In genomic region chr20:49825521-49826033, GRCh38 we compare ENCODE assay signal across 14 cellular contexts. TPM values are rescaled to one million over a fixed set of nuclear protein-coding genes. Genes with fewer than 3 reads are reported as not detected.
DNase-seq lines count a peak whose midpoint lies in the region; ATAC-seq and TF ChIP-seq lines count a peak whose summit lies in the region.
"Had no signal": no experiment of that assay in that cellular context is flagged by ENCODE, and none has a peak within 500 bp of the region (broad histone marks: within the 10 kb centered on the region; RNA-seq: fewer than 3 reads in every experiment).

No MANE protein-coding gene starts in this region.

- H3K4me3 ChIP-seq in right lobe of liver = peak overlapping the region in 1 of 3 donors; percentile 26
- no peak overlapping the region for H3K4me3 ChIP-seq in thyroid gland (replicated peaks in 1 of 3)
- H3K4me3 ChIP-seq: suprapubic skin had no signal

- DNase-seq in NCI-H1417 (lab: John Stamatoyannopoulos, UW) (peak; percentile 7 to 36 (median 23)), NCI-H1417 treated with DMSO at 0.1 percent for 48 hours (lab: John Stamatoyannopoulos, UW) (no peak), SHP77 treated with DMSO at 0.1 percent for 48 hours (lab: John Stamatoyannopoulos, UW) (peak; percentile 71), right lobe of liver (peak; percentile 60 to 88 (median 75)), thyroid gland (peak; percentile 88 to 90), NCI-H2171 treated with DMSO at 0.1 percent for 48 hours (lab: John Stamatoyannopoulos, UW) (no peak), RPMI8226 (no peak), AML-193 (lab: John Stamatoyannopoulos, UW) (no peak)
- DNase-seq: activated CD4-positive, CD25-positive, alpha-beta regulatory T cell treated with anti-CD3 and anti-CD28 coated beads, Interleukin-2, amount 50 U/mL, for 72 hours; activated T-cell treated with anti-CD3 and anti-CD28 coated beads, Interleukin-2, amount 50 U/mL, for 1 hour; aorta; effector CD4-positive, alpha-beta T cell; NCI-H524 treated with DMSO at 0.1 percent for 48 hours had no signal

- H3K4me1 ChIP-seq in right lobe of liver (peaks cover 0 to 58% (median 10%) of the 10 kb centered on the region in 4 donors), thyroid gland (peaks cover 34 to 54% of the 10 kb centered on the region in 2 donors)
- H3K4me1 ChIP-seq: suprapubic skin had no signal

- H3K27ac ChIP-seq in right lobe of liver (peak overlapping the region; percentile 33 to 65 (median 35)), thyroid gland (peak overlapping the region; percentile 32 to 78 (median 66))
- H3K27ac ChIP-seq: suprapubic skin had no signal

- H3K36me3 ChIP-seq in right lobe of liver (peaks cover 0 to 2% (median 0%) of the 10 kb centered on the region in 4 donors), thyroid gland (peaks cover 0 to 8% of the 10 kb centered on the region in 2 donors)

- TF ChIP-seq CTCF in right lobe of liver (IDR thresholded peaks at IDR 0.05) (no peak), thyroid gland (IDR thresholded peaks at IDR 0.05) (peak in 4 of 6 experiments; percentile 23 to 43 (median 26))

- no peaks in the 10 kb centered on the region for H3K27me3 ChIP-seq in right lobe of liver
- H3K27me3 ChIP-seq in thyroid gland = no peaks in the 10 kb centered on the region
- H3K27me3 ChIP-seq: suprapubic skin had no signal

- TF ChIP-seq POLR2A in right lobe of liver (IDR thresholded peaks at IDR 0.05) (peak; percentile 19), thyroid gland (IDR thresholded peaks at IDR 0.05) (peak in 1 of 2 donors; percentile 11)

- H3K9me3 ChIP-seq in right lobe of liver (no peaks in the 10 kb centered on the region), thyroid gland (no peaks in the 10 kb centered on the region)
- H3K9me3 ChIP-seq: suprapubic skin had no signal

- WGBS in right lobe of liver (ENCODE audit: insufficient coverage, low coverage, low lambda C conversion rate, missing lambda C conversion rate) = 27% methylated on average over 4 of the region's 7 CpGs
- 36 to 57% methylated on average over 6 to 7 of the region's 7 CpGs for WGBS in thyroid gland, 2 donors

- intact Hi-C loops in right lobe of liver (cut with DNase I) = no loop called here
- intact Hi-C loops in thyroid gland (cut with DNase I) = no loop called here

- peak; percentile 77 to 93 (median 90) for ATAC-seq in right lobe of liver

RNA-seq across cellular contexts. Expression of gene SLC9A8, which starts 12.9 kb away (rescaled TPM):
- total RNA-seq in right lobe of liver (10 to 100 TPM in 3 of 6 experiments, 1 to 10 TPM in 3; 6.8 to 10.6 (median 9.6) TPM), thyroid gland (10 to 100 TPM; 12.0 to 20.2 (median 16.1) TPM)

Comparison
In these comparisons a context has a peak if more than half of its experiments do, and no peak if none do; other contexts are left out.
1. DNase-seq: peak in NCI-H1417 (3 of 3), SHP77 treated with DMSO at 0.1 percent for 48 hours (single experiment), right lobe of liver (3 of 3) and thyroid gland (2 of 2); none in NCI-H1417 treated with DMSO at 0.1 percent for 48 hours (single experiment), NCI-H2171 treated with DMSO at 0.1 percent for 48 hours (single experiment), RPMI8226 (single experiment) and AML-193 (0 of 2).
2. CTCF ChIP-seq: peak in thyroid gland (4 of 6); none in right lobe of liver (0 of 4).